13 cellular contexts compared by ENCODE assay signal in genomic region chr2:136204959-136205358, GRCh38.
"Had no signal": no experiment of that assay in that cellular context is flagged by ENCODE, and none has a peak within 500 bp of the region (broad histone marks: within the 10 kb centered on the region; RNA-seq: fewer than 3 reads in every experiment).

No MANE protein-coding gene starts in this region.

- H3K9me3 ChIP-seq: gastrocnemius medialis, ovary, transverse colon had no signal

- H3K4me3 Mint-ChIP-seq: activated T-helper 1 cell treated with anti-CD3 and anti-CD28 coated beads, Interleukin-12 subunit alpha, Interleukin-12 subunit beta, Interleukin-2, Interleukin-4 antibody, amounts not matched to agents 30 ng/mL and 10 ng/mL and 1 ng/mL, durations not matched to agents 14 hours and 24 hours and 36 hours; immature natural killer cell; mesothelial cell of epicardium had no signal

- H3K36me3 Mint-ChIP-seq: immature natural killer cell, mesothelial cell of epicardium had no signal

- H3K27ac ChIP-seq: lower lobe of right lung, ovary, transverse colon had no signal

- H3K4me3 ChIP-seq: gastrocnemius medialis, heart left ventricle, lower lobe of right lung, ovary, transverse colon had no signal

- DNase-seq: activated CD4-positive, CD25-positive, alpha-beta regulatory T cell treated with anti-CD3 and anti-CD28 coated beads, Interleukin-2, amount 50 U/mL, for 72 hours; cerebellar nuclear complex; dermis blood vessel endothelial cell; immature natural killer cell; lower lobe of right lung; ovary; stimulated activated CD4-positive, alpha-beta T cell treated with anti-CD3 and anti-CD28 coated beads, Interleukin-12 subunit alpha, Interleukin-12 subunit beta, amount 100 ng/mL, for 4 hours; stimulated activated CD4-positive, alpha-beta T cell treated with anti-CD3 and anti-CD28 coated beads, Interleukin-2, amount 100 ng/mL, for 24 hours; transverse colon had no signal

- H3K4me1 Mint-ChIP-seq: immature natural killer cell, mesothelial cell of epicardium had no signal

- H3K27ac Mint-ChIP-seq: activated T-helper 1 cell treated with anti-CD3 and anti-CD28 coated beads, Interleukin-12 subunit alpha, Interleukin-12 subunit beta, Interleukin-2, Interleukin-4 antibody, amounts not matched to agents 30 ng/mL and 10 ng/mL and 1 ng/mL, durations not matched to agents 14 hours and 24 hours and 36 hours; mesothelial cell of epicardium had no signal

- H3K36me3 ChIP-seq: gastrocnemius medialis, heart left ventricle, lower lobe of right lung, ovary, transverse colon had no signal

- H3K4me1 ChIP-seq: gastrocnemius medialis, transverse colon had no signal

- H3K27me3 ChIP-seq: gastrocnemius medialis, ovary, transverse colon had no signal
